In genomic region chr17:82458885-82459424, GRCh38 we compare ENCODE assay signal across 8 cellular contexts. TPM values are rescaled to one million over a fixed set of nuclear protein-coding genes. Genes with fewer than 3 reads are reported as not detected.
DNase-seq lines count a peak whose midpoint lies in the region; ATAC-seq and TF ChIP-seq lines count a peak whose summit lies in the region.

No MANE protein-coding gene starts in this region.

- H3K4me1 ChIP-seq in neutrophil (ENCODE audit: control insufficient read depth in 1 of 2, insufficient read depth in 1 of 2, low read depth in 1 of 2, low read length in 1 of 2), result peaks cover 42 to 51% of the 10 kb centered on the region in 2 experiments

- TF ChIP-seq CTCF in WI38 (IDR thresholded peaks at IDR 0.05; ENCODE audit: low read depth, low read length) (no peak), fibroblast of villous mesenchyme (IDR thresholded peaks at IDR 0.05; ENCODE audit: insufficient read depth, low read depth, low read length) (no peak), neutrophil (IDR thresholded peaks at IDR 0.05) (no peak)

- peaks cover 42% of the 10 kb centered on the region for H3K36me3 ChIP-seq in neutrophil

- ATAC-seq in HG03064 (IDR thresholded peaks at IDR 0.05; ENCODE audit: low read depth, unreplicated experiment), result peak; percentile 11
- no peak for ATAC-seq in activated CD4-positive, CD25-positive, alpha-beta regulatory T cell treated with anti-CD3 and anti-CD28 coated beads, Interleukin-2, amount 50 U/mL, for 24 hours

- no peaks in the 10 kb centered on the region for H3K27me3 ChIP-seq in neutrophil

- DNase-seq in NCI-H345 (lab: John Stamatoyannopoulos, UW) (peak; percentile 41), NCI-H345 treated with DMSO at 0.1 percent for 48 hours (lab: John Stamatoyannopoulos, UW; ENCODE audit: unreplicated experiment) (no peak), fibroblast of villous mesenchyme (ENCODE audit: low read depth) (peak; percentile 24), MV-4-11 (lab: John Stamatoyannopoulos, UW) (no peak)

- H3K9me3 ChIP-seq in neutrophil, result no peaks in the 10 kb centered on the region

- peak overlapping the region; percentile 99 for H3K27ac ChIP-seq in neutrophil

- H3K4me3 ChIP-seq in WI38 (ENCODE audit: low read depth, low read length), result peak overlapping the region; percentile 85
- peak overlapping the region; percentile 84 for H3K4me3 ChIP-seq in fibroblast of villous mesenchyme (ENCODE audit: low read depth, low read length)
- peak overlapping the region; percentile 88 to 99 for H3K4me3 ChIP-seq in neutrophil (ENCODE audit: low read depth in 1 of 2, low read length in 1 of 2)

RNA-seq across cellular contexts. Expression of gene NARF, which starts 0.4 kb away (rescaled TPM):
- 21.6 and 30.3 TPM in 2 replicates for total RNA-seq in fibroblast of villous mesenchyme

RNA-seq across cellular contexts. Expression of gene CYBC1, which starts 8.4 kb away (rescaled TPM):
- 46.2 and 59.6 TPM in 2 replicates for total RNA-seq in fibroblast of villous mesenchyme

RNA-seq across cellular contexts. Expression of gene OGFOD3, which starts 40.6 kb away (rescaled TPM):
- 20.7 and 28.0 TPM in 2 replicates for total RNA-seq in fibroblast of villous mesenchyme

RNA-seq across cellular contexts. Expression of gene HEXD, which starts 40.8 kb away (rescaled TPM):
- total RNA-seq in fibroblast of villous mesenchyme, result 11.0 and 12.5 TPM in 2 replicates

Comparison
In these comparisons a context has a peak if more than half of its experiments do, and no peak if none do; other contexts are left out.
1. DNase-seq: peak in NCI-H345 (single experiment) and fibroblast of villous mesenchyme (single experiment); none in NCI-H345 treated with DMSO at 0.1 percent for 48 hours (single experiment) and MV-4-11 (single experiment).
2. Peak in every context shown above with its lines, with median percentiles within 50 percentile points of each other: H3K4me3 ChIP-seq.